18 cellular contexts compared by ENCODE assay signal in the genomic region with DNA sequence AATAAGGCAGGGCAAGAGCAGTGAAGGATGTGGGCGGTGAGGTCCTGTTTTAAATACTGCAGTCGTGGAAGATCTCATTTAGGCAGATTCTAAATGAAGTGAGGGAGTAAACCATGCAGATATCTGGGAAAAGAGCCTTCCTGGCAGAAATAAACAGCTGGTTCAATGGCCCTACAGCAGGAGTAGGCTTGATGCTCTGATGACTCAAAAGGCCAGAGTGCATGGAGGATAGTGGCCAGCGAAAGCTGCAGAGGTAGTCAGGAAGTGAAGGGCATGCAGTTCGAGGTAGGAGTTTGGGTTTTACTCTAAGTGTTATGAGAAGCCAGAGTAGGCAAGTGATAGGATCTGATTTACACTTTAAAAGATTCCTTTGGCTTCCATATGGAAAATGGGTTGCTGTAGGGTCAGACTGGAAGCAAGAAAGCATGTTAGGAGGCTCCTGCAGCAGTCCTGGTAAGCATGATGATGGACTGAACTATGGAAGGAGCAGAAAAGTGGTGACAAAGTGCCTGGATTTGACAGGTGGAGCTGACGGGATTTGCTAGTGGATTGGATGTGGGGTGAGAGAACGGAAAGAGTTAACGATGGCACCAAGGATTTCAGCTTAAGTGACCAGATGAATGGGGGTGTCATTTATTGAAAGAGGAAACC.
"Had no signal": no experiment of that assay in that cellular context is flagged by ENCODE, and none has a peak within 500 bp of the region (broad histone marks: within the 10 kb centered on the region; RNA-seq: fewer than 3 reads in every experiment).

No MANE protein-coding gene starts in this region.

- H3K4me1 ChIP-seq: adrenal gland, suprapubic skin, upper lobe of left lung had no signal

- FAIRE-seq: islet of Langerhans had no signal

- H3K4me1 Mint-ChIP-seq: endodermal cell had no signal

- H3K4me3 Mint-ChIP-seq: brain; dendritic cell treated with granulocyte-macrophage colony-stimulating factor and Interleukin-4, amounts not matched to agents 40 ng/mL and 50 ng/mL, for 4 days; endodermal cell; natural killer cell had no signal

- H3K9me3 Mint-ChIP-seq: brain; dendritic cell treated with granulocyte-macrophage colony-stimulating factor and Interleukin-4, amounts not matched to agents 40 ng/mL and 50 ng/mL, for 4 days; endodermal cell; natural killer cell had no signal

- DNase-seq: activated CD4-positive, alpha-beta T cell treated with anti-CD3 and anti-CD28 coated beads for 4 hours; activated naive CD4-positive, alpha-beta T cell treated with anti-CD3 and anti-CD28 coated beads, Interleukin-2, amount 50 U/mL, for 16 hours; activated T-cell treated with anti-CD3 and anti-CD28 coated beads for 4 hours; adrenal gland; endodermal cell; mucosa of descending colon; natural killer cell; right cardiac atrium; spleen; stimulated activated CD4-positive, alpha-beta T cell treated with anti-CD3 and anti-CD28 coated beads, Interleukin-2, amount 100 ng/mL, for 24 hours; stimulated activated naive CD4-positive, alpha-beta T cell; T1000; upper lobe of left lung had no signal

- H3K27ac Mint-ChIP-seq: dendritic cell treated with granulocyte-macrophage colony-stimulating factor and Interleukin-4, amounts not matched to agents 40 ng/mL and 50 ng/mL, for 4 days; endodermal cell; natural killer cell; progenitor cell of endocrine pancreas had no signal

- H3K36me3 ChIP-seq: adrenal gland, spleen, suprapubic skin, upper lobe of left lung had no signal

- H3K4me3 ChIP-seq: adrenal gland, mucosa of descending colon, spleen, suprapubic skin, upper lobe of left lung had no signal

- H3K27me3 ChIP-seq: adrenal gland, spleen, suprapubic skin, upper lobe of left lung had no signal

- H3K36me3 Mint-ChIP-seq: natural killer cell had no signal

- H3K27ac ChIP-seq: adrenal gland, suprapubic skin, upper lobe of left lung had no signal

- ATAC-seq: right cardiac atrium had no signal

- H3K27me3 Mint-ChIP-seq: brain; dendritic cell treated with granulocyte-macrophage colony-stimulating factor and Interleukin-4, amounts not matched to agents 40 ng/mL and 50 ng/mL, for 4 days; progenitor cell of endocrine pancreas had no signal

- H3K9me3 ChIP-seq: adrenal gland, mucosa of descending colon, spleen, suprapubic skin, upper lobe of left lung had no signal
